ENCODE assay signal across 1 cellular context in genomic region chrX:118183606-118184005, GRCh38.
TF ChIP-seq lines count a peak whose summit lies in the region.

No MANE protein-coding gene starts in this region.

TF ChIP-seq in HCT116, 20 proteins besides CTCF, POLR2A, EP300 and RAD21 (continued from another document):
- TF ChIP-seq EZH2phosphoT487 (IDR thresholded peaks at IDR 0.05; ENCODE audit: borderline replicate concordance) (no peak), POLR2AphosphoS5 (IDR thresholded peaks at IDR 0.05; ENCODE audit: low read depth, low read length) (no peak), REST (IDR thresholded peaks at IDR 0.05; ENCODE audit: low read depth) (no peak), JUND (IDR thresholded peaks at IDR 0.05) (no peak), YY1 (IDR thresholded peaks at IDR 0.05; ENCODE audit: extremely low read depth, insufficient replicate concordance, low read depth, low read length) (no peak), CEBPB (IDR thresholded peaks at IDR 0.05; ENCODE audit: low read depth) (no peak), SP1 (IDR thresholded peaks at IDR 0.05; ENCODE audit: low read depth) (no peak), TCF7L2 (IDR thresholded peaks at IDR 0.05; ENCODE audit: borderline replicate concordance, extremely low read depth, insufficient read depth, insufficient read length) (no peak), FOSL1 (IDR thresholded peaks at IDR 0.05; ENCODE audit: low read depth) (no peak), EGR1 (IDR thresholded peaks at IDR 0.05; ENCODE audit: low read depth) (no peak), SRF (IDR thresholded peaks at IDR 0.05; ENCODE audit: low read depth) (no peak)
